In the genomic region with DNA sequence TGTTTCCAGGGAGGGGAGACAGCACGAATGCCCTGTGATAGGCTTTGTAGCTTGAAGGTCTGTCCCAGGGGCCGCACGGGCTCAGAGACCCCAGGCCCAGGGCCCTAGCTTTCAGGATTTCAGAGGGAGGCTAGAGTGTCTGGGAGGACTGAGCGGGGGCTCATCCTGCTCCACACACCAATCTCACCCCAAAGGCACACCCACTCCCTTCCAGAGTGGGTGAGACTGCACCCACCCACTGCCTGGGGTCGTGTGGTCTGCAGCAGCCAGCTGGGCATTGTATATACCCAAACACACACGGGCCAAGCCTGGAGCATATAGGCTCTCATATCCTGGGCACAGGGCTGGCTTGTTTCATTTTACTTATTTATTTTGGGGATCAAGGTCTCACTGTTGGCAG, we compare ENCODE assay signal across 14 cellular contexts. TPM values are rescaled to one million over a fixed set of nuclear protein-coding genes. Genes with fewer than 3 reads are reported as not detected.
DNase-seq lines count a peak whose midpoint lies in the region; ATAC-seq and TF ChIP-seq lines count a peak whose summit lies in the region.
"Had no signal": no experiment of that assay in that cellular context is flagged by ENCODE, and none has a peak within 500 bp of the region (broad histone marks: within the 10 kb centered on the region; RNA-seq: fewer than 3 reads in every experiment).

No MANE protein-coding gene starts in this region.

- no peaks in the 10 kb centered on the region for H3K36me3 Mint-ChIP-seq in natural killer cell

- H3K9ac ChIP-seq in adipocyte (ENCODE audit: low read length): peak overlapping the region; percentile 83

- no peak overlapping the region for H3K27ac ChIP-seq in ACC112 (ENCODE audit: low read depth, low read length)
- no peak overlapping the region for H3K27ac ChIP-seq in caudate nucleus (ENCODE audit: low read depth, low read length)
- H3K27ac ChIP-seq: SJCRH30 had no signal

- peaks cover 5 to 10% of the 10 kb centered on the region in 2 donors for H3K4me1 Mint-ChIP-seq in natural killer cell

- DNase-seq in adipocyte (ENCODE audit: low read depth) (no peak), natural killer cell (no peak), H4 (ENCODE audit: low spot score) (no peak), cerebellar cortex (ENCODE audit: low spot score) (no peak), caudate nucleus (lab: John Stamatoyannopoulos, UW) (no peak)
- DNase-seq: NCI-H2081, SJCRH30, T1000 had no signal

- ATAC-seq in GM21360 (IDR thresholded peaks at IDR 0.05; ENCODE audit: unreplicated experiment) (peak; percentile 2), natural killer cell (no peak), HG02798 (IDR thresholded peaks at IDR 0.05; ENCODE audit: poor library complexity, unreplicated experiment) (no peak)

- H3K4me1 ChIP-seq in ACC112 (ENCODE audit: control insufficient read depth, insufficient read depth, low read length, unreplicated experiment) (peaks cover 3% of the 10 kb centered on the region), adipocyte (ENCODE audit: control insufficient read depth, insufficient read depth, low read length) (peaks cover 7% of the 10 kb centered on the region)

- peak overlapping the region; percentile 96 for H2AFZ ChIP-seq in ACC112 (ENCODE audit: low read length, unreplicated experiment)

- no peak overlapping the region for H3K4me3 ChIP-seq in ACC112 (ENCODE audit: low read depth, low read length)
- H3K4me3 ChIP-seq in adipocyte (ENCODE audit: low read length): no peak overlapping the region
- H3K4me3 ChIP-seq: SJCRH30 had no signal

- intact Hi-C loops in natural killer cell (cut with micrococcal nuclease): no loop called here

- H3K9me3 ChIP-seq in adipocyte (ENCODE audit: control insufficient read depth, low read length): no peaks in the 10 kb centered on the region
- H3K9me3 ChIP-seq: heart left ventricle, SJCRH30 had no signal

- no peak for TF ChIP-seq CTCF in natural killer cell (IDR thresholded peaks at IDR 0.05)

- H3K27ac Mint-ChIP-seq in natural killer cell: peak overlapping the region in 1 of 2 donors; percentile 35

- H3K36me3 ChIP-seq in ACC112 (ENCODE audit: insufficient read depth, low read length) (no peaks in the 10 kb centered on the region), adipocyte (ENCODE audit: control insufficient read depth, insufficient read depth, low read length, severe bottlenecking) (no peaks in the 10 kb centered on the region)
- H3K36me3 ChIP-seq: heart left ventricle, SJCRH30 had no signal

- no peaks in the 10 kb centered on the region for H3K79me2 ChIP-seq in ACC112 (ENCODE audit: control insufficient read depth, insufficient read depth, low read length, unreplicated experiment)

- peaks cover 0 to 5% of the 10 kb centered on the region in 2 donors for H3K27me3 Mint-ChIP-seq in natural killer cell (ENCODE audit: low read depth in 2 of 2)

- H3K9me3 Mint-ChIP-seq in natural killer cell: no peaks in the 10 kb centered on the region
- H3K9me3 Mint-ChIP-seq: neural crest cell had no signal

- H3K27me3 ChIP-seq in ACC112 (ENCODE audit: insufficient read depth, low read length): no peaks in the 10 kb centered on the region
- peaks cover 4% of the 10 kb centered on the region for H3K27me3 ChIP-seq in adipocyte (replicated peaks; ENCODE audit: control insufficient read depth, insufficient read depth, low read length)
- H3K27me3 ChIP-seq: heart left ventricle, SJCRH30 had no signal

- H3K4me3 Mint-ChIP-seq in natural killer cell: peak overlapping the region; percentile 81
- H3K4me3 Mint-ChIP-seq: neural crest cell had no signal

RNA-seq across cellular contexts. Expression of a gene that starts 5.8 kb away (rescaled TPM):
- under 1 TPM in 1 of 3 donors, not detected in 2; 0.20 TPM for total RNA-seq in natural killer cell
- total RNA-seq in H4 (2014; rRNA removed; shearing (Covaris generic)): not detected in 2 replicates
- total RNA-seq: heart left ventricle, neural crest cell, SJCRH30, temporal lobe had no signal

RNA-seq across cellular contexts. Expression of a gene that starts 11.1 kb away (rescaled TPM):
- 10 to 100 TPM in 2 of 3 donors, 1 to 10 TPM in 1; 8.6 to 80.7 (median 69.3) TPM for total RNA-seq in natural killer cell
- 11.2 and 23.5 TPM in 2 replicates for total RNA-seq in H4 (2014; rRNA removed; shearing (Covaris generic))

RNA-seq across cellular contexts. Expression of a gene that starts 58.9 kb away (rescaled TPM):
- 1 to 10 TPM; 5.0 to 9.8 (median 9.7) TPM for total RNA-seq in natural killer cell
- 23.7 and 23.8 TPM in 2 replicates for total RNA-seq in H4 (2014; rRNA removed; shearing (Covaris generic))
